9 cellular contexts compared by ENCODE assay signal in genomic region chr1:117967472-117967871, GRCh38. TPM values are rescaled to one million over a fixed set of nuclear protein-coding genes. Genes with fewer than 3 reads are reported as not detected.
DNase-seq lines count a peak whose midpoint lies in the region; ATAC-seq and TF ChIP-seq lines count a peak whose summit lies in the region.
"Had no signal": no experiment of that assay in that cellular context is flagged by ENCODE, and none has a peak within 500 bp of the region (broad histone marks: within the 10 kb centered on the region; RNA-seq: fewer than 3 reads in every experiment).

No MANE protein-coding gene starts in this region.

- BruUV-seq in MCF 10A (replicated peaks; lab: Mats Ljungman, UMichigan) (no TSS peak), PC-3 (replicated peaks; lab: Mats Ljungman, UMichigan) (no TSS peak)

- POLR2A ChIA-PET in MCF 10A (lab: Yijun Ruan, JAX) (interaction anchor here (1.0 to 1.3 kb wide), 2 partner anchors 10 to 92 kb away, joined by 3 to 4 read pairs; no protein-coding TSS in a partner anchor), PC-3 (lab: Charles Lee; ENCODE audit: unreplicated experiment) (no interaction called here)

- no peaks in the 10 kb centered on the region for H3K27me3 Mint-ChIP-seq in MCF 10A (ENCODE audit: insufficient read depth, unreplicated experiment)

- H3K4me2 ChIP-seq in PC-3 (ENCODE audit: low read length), result no peak overlapping the region

- H3F3A ChIP-seq in PC-3 (ENCODE audit: low read length, unreplicated experiment), result no peaks in the 10 kb centered on the region

- no peak overlapping the region for H2AFZ ChIP-seq in PC-3 (ENCODE audit: low read length)

- intact Hi-C loops in MCF 10A (cut with micrococcal nuclease) (no loop called here), breast epithelium (cut with DNase I; ENCODE audit: low total_unique reads) (no loop called here), PC-3 (cut with micrococcal nuclease) (no loop called here)

- H3K27me3 ChIP-seq in breast epithelium, result no peaks in the 10 kb centered on the region
- H3K27me3 ChIP-seq in PC-3 (ENCODE audit: low read length), result no peaks in the 10 kb centered on the region

- H3K4me3 ChIP-seq in breast epithelium (no peak overlapping the region), PC-3 (ENCODE audit: low read length) (no peak overlapping the region)

- H3K4me1 Mint-ChIP-seq in MCF 10A (ENCODE audit: insufficient read depth, unreplicated experiment), result peaks cover 11% of the 10 kb centered on the region

- peaks cover 13% of the 10 kb centered on the region for H3K36me3 Mint-ChIP-seq in MCF 10A (ENCODE audit: insufficient read depth, unreplicated experiment)

- no peak overlapping the region for H3K9ac ChIP-seq in PC-3 (ENCODE audit: low read length)

- H3K36me3 ChIP-seq in breast epithelium (no peaks in the 10 kb centered on the region), PC-3 (ENCODE audit: low read depth, low read length) (no peaks in the 10 kb centered on the region)

- H3K4me3 Mint-ChIP-seq in MCF 10A (ENCODE audit: unreplicated experiment), result no peak overlapping the region

- H3K27ac ChIP-seq in breast epithelium (no peak overlapping the region), PC-3 (ENCODE audit: low read length) (no peak overlapping the region)

- H3K79me2 ChIP-seq in PC-3 (ENCODE audit: low read length), result no peaks in the 10 kb centered on the region

- H3K4me1 ChIP-seq in breast epithelium (no peaks in the 10 kb centered on the region), PC-3 (ENCODE audit: insufficient read depth, low read length) (no peaks in the 10 kb centered on the region)

- TF ChIP-seq CTCF in MCF 10A (IDR thresholded peaks at IDR 0.05; ENCODE audit: unreplicated experiment), result peak; percentile 27
- no peak for TF ChIP-seq CTCF in breast epithelium (IDR thresholded peaks at IDR 0.05)
- TF ChIP-seq CTCF in PC-3 (conservative IDR thresholded peaks at IDR 0.05; ENCODE audit: low read depth, low read length), result 0 out of 2 replicates have a peak, but pooled peaks have one; percentile 34

- DNase-seq in MCF 10A (ENCODE audit: unreplicated experiment) (peak; percentile 57), breast epithelium (ENCODE audit: low spot score in 2 of 2) (no peak), PC-3 (peak; percentile 48), fibroblast of peridontal ligament (ENCODE audit: extremely low read depth) (peak; percentile 78), NK-92 (lab: John Stamatoyannopoulos, UW; ENCODE audit: unreplicated experiment) (no peak), kidney glomerular epithelial cell (lab: John Stamatoyannopoulos, UW) (no peak)
- DNase-seq in activated CD8-positive, alpha-beta memory T cell treated with anti-CD3 and anti-CD28 coated beads, Interleukin-2, amount 50 U/mL, for 48 hours, result no peak
- no peak for DNase-seq in activated CD4-positive, alpha-beta T cell treated with anti-CD3 and anti-CD28 coated beads, Interleukin-2, amount 50 U/mL, for 1 hour
- DNase-seq: activated naive CD4-positive, alpha-beta T cell treated with anti-CD3 and anti-CD28 coated beads, Interleukin-2, amount 50 U/mL, for 16 hours had no signal

- CTCF ChIA-PET in MCF 10A (lab: Yijun Ruan, JAX) (interaction anchor here (0.6 kb wide), 1 partner anchor 1402 kb away, joined by 4 read pairs; no protein-coding TSS in a partner anchor), PC-3 (lab: Charles Lee) (no interaction called here)

- no peak overlapping the region for H3K27ac Mint-ChIP-seq in MCF 10A (ENCODE audit: low read depth, unreplicated experiment)

- no peak for TF ChIP-seq POLR2A in breast epithelium (IDR thresholded peaks at IDR 0.05)

- peak; percentile 46 for ATAC-seq in PC-3

- H4K20me1 ChIP-seq in PC-3 (ENCODE audit: low read length), result no peaks in the 10 kb centered on the region

- H3K9me3 Mint-ChIP-seq in MCF 10A (ENCODE audit: unreplicated experiment), result no peaks in the 10 kb centered on the region

- no peaks in the 10 kb centered on the region for H3K9me3 ChIP-seq in breast epithelium
- H3K9me3 ChIP-seq in PC-3 (ENCODE audit: low read length), result no peaks in the 10 kb centered on the region

- H3K9me2 ChIP-seq in PC-3 (replicated peaks; ENCODE audit: low read length), result no peaks in the 10 kb centered on the region

RNA-seq across cellular contexts. Expression of gene WDR3, which starts 37.9 kb away (rescaled TPM):
- total RNA-seq in MCF 10A (2022), result 57.3 and 74.1 TPM in 2 replicates
- 10 to 100 TPM; 12.1 to 15.4 (median 13.6) TPM for total RNA-seq in breast epithelium
- total RNA-seq in PC-3 (2014; rRNA removed), result 38.2 and 57.8 TPM in 2 replicates

RNA-seq across cellular contexts. Expression of gene GDAP2, which starts 38.1 kb away (rescaled TPM):
- total RNA-seq in MCF 10A (2022) (27.3 and 29.7 TPM in 2 replicates), breast epithelium (10 to 100 TPM; 28.5 to 39.7 (median 36.1) TPM), PC-3 (2014; rRNA removed) (17.7 and 20.7 TPM in 2 replicates)

Comparison
In these comparisons a context has a peak if more than half of its experiments do, and no peak if none do; other contexts are left out.
1. DNase-seq: peak in MCF 10A (single experiment), PC-3 (single experiment) and fibroblast of peridontal ligament (single experiment); none in breast epithelium (0 of 2), NK-92 (single experiment), activated CD8-positive, alpha-beta memory T cell treated with anti-CD3 and anti-CD28 coated beads, Interleukin-2, amount 50 U/mL, for 48 hours (single experiment), kidney glomerular epithelial cell (single experiment) and activated CD4-positive, alpha-beta T cell treated with anti-CD3 and anti-CD28 coated beads, Interleukin-2, amount 50 U/mL, for 1 hour (single experiment).
2. CTCF ChIP-seq: peak in MCF 10A (single experiment) and PC-3 (single experiment); none in breast epithelium (0 of 3).